27 cellular contexts compared by ENCODE assay signal in genomic region chr3:81846988-81847387, GRCh38.
"Had no signal": no experiment of that assay in that cellular context is flagged by ENCODE, and none has a peak within 500 bp of the region (broad histone marks: within the 10 kb centered on the region; RNA-seq: fewer than 3 reads in every experiment).

No MANE protein-coding gene starts in this region.

- H3K27me3 Mint-ChIP-seq: dendritic cell treated with granulocyte-macrophage colony-stimulating factor and Interleukin-4, amounts not matched to agents 40 ng/mL and 50 ng/mL, for 4 days; stimulated activated memory B cell treated with anti-CD40 and anti-IgM and Interleukin-4, amounts not matched to agents 10 μg/mL and 1 μg/mL and 100 μg/mL, for 72 hours; type B pancreatic cell had no signal

- H3K4me3 Mint-ChIP-seq: dendritic cell treated with granulocyte-macrophage colony-stimulating factor and Interleukin-4, amounts not matched to agents 40 ng/mL and 50 ng/mL, for 4 days; endodermal cell; naive thymus-derived CD8-positive, alpha-beta T cell; nephron progenitor cell; stimulated activated memory B cell treated with anti-CD40 and anti-IgM and Interleukin-4, amounts not matched to agents 10 μg/mL and 1 μg/mL and 100 μg/mL, for 72 hours; type B pancreatic cell had no signal

- H3K27me3 ChIP-seq: colonic mucosa, gastrocnemius medialis, spleen, testis, tibial artery had no signal

- H3K27ac Mint-ChIP-seq: dendritic cell treated with granulocyte-macrophage colony-stimulating factor and Interleukin-4, amounts not matched to agents 40 ng/mL and 50 ng/mL, for 4 days; endodermal cell; naive thymus-derived CD8-positive, alpha-beta T cell; nephron progenitor cell; stimulated activated memory B cell treated with anti-CD40 and anti-IgM and Interleukin-4, amounts not matched to agents 10 μg/mL and 1 μg/mL and 100 μg/mL, for 72 hours; type B pancreatic cell had no signal

- H3K27ac ChIP-seq: colonic mucosa, epithelial cell of prostate, gastrocnemius medialis, psoas muscle, skin epidermis, spleen, testis, tibial artery had no signal

- H3K36me3 Mint-ChIP-seq: naive thymus-derived CD8-positive, alpha-beta T cell; stimulated activated memory B cell treated with anti-CD40 and anti-IgM and Interleukin-4, amounts not matched to agents 10 μg/mL and 1 μg/mL and 100 μg/mL, for 72 hours; type B pancreatic cell had no signal

- H3K36me3 ChIP-seq: colonic mucosa, gastrocnemius medialis, spleen, tibial artery had no signal

- FAIRE-seq: keratinocyte had no signal

- H3K4me1 Mint-ChIP-seq: endodermal cell; naive thymus-derived CD8-positive, alpha-beta T cell; nephron progenitor cell; stimulated activated memory B cell treated with anti-CD40 and anti-IgM and Interleukin-4, amounts not matched to agents 10 μg/mL and 1 μg/mL and 100 μg/mL, for 72 hours had no signal

- DNase-seq: colonic mucosa; effector CD8-positive, alpha-beta T cell; endodermal cell; foreskin fibroblast; gastrocnemius medialis; head of caudate nucleus; mesendoderm; midbrain; naive thymus-derived CD8-positive, alpha-beta T cell; nephron progenitor cell; nucleus accumbens; posterior cingulate gyrus; psoas muscle; right cardiac atrium; spleen; stimulated activated CD4-positive, alpha-beta T cell treated with anti-CD3 and anti-CD28 coated beads, Interleukin-4, amount 100 ng/mL, for 4 hours; stimulated activated naive CD8-positive, alpha-beta T cell treated with anti-CD3 and anti-CD28 coated beads, Interleukin-15, Interleukin-2, amounts not matched to agents 100 U/mL and 50 U/mL, for 24 hours; substantia nigra; testis; tibial artery had no signal

- H3K4me3 ChIP-seq: colonic mucosa, gastrocnemius medialis, psoas muscle, skin epidermis, spleen, testis, tibial artery had no signal

- H3K9me3 Mint-ChIP-seq: dendritic cell treated with granulocyte-macrophage colony-stimulating factor and Interleukin-4, amounts not matched to agents 40 ng/mL and 50 ng/mL, for 4 days; endodermal cell; naive thymus-derived CD8-positive, alpha-beta T cell; nephron progenitor cell; stimulated activated memory B cell treated with anti-CD40 and anti-IgM and Interleukin-4, amounts not matched to agents 10 μg/mL and 1 μg/mL and 100 μg/mL, for 72 hours; type B pancreatic cell had no signal

- H3K9me3 ChIP-seq: colonic mucosa, gastrocnemius medialis, psoas muscle, spleen, testis, tibial artery had no signal

- ATAC-seq: esophagus mucosa; gastrocnemius medialis; naive thymus-derived CD8-positive, alpha-beta T cell; psoas muscle; right cardiac atrium; stimulated activated memory B cell treated with anti-CD40 and anti-IgM and Interleukin-4, amounts not matched to agents 10 μg/mL and 1 μg/mL and 100 μg/mL, for 72 hours; stimulated activated naive CD8-positive, alpha-beta T cell treated with anti-CD3 and anti-CD28 coated beads, Interleukin-15, Interleukin-2, amounts not matched to agents 100 U/mL and 50 U/mL, for 24 hours had no signal

- H3K4me1 ChIP-seq: colonic mucosa, spleen, testis, tibial artery had no signal
